ENCODE assay signal across 28 cellular contexts in the genomic region with DNA sequence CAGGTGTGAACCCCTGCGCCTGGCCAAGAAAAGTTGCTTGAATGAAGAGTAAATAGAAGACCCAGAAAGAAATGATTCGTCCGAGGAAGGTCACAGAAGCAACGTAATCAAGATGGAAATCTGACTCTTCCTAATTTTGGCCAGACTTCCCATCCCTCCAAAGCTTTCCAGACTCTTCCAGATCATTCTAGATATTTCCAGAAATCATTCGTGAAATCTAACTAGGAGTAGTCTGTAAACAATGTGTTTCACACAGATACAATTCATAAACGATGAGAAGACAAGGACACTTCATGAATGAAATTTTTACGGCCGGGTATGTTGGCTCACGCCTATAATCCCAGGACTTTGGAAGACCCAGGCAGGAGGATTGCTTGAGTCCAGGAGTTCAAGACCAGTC.
"Had no signal": no experiment of that assay in that cellular context is flagged by ENCODE, and none has a peak within 500 bp of the region (broad histone marks: within the 10 kb centered on the region; RNA-seq: fewer than 3 reads in every experiment).

No MANE protein-coding gene starts in this region.

- H3K36me3 ChIP-seq: colonic mucosa, esophagus squamous epithelium, gastrocnemius medialis, heart right ventricle, left lung, lower lobe of right lung had no signal

- H3K27me3 ChIP-seq: colonic mucosa, esophagus squamous epithelium, gastrocnemius medialis, heart right ventricle, left lung had no signal

- H3K4me1 Mint-ChIP-seq: endodermal cell had no signal

- H3K27ac ChIP-seq: colonic mucosa, epithelial cell of prostate, esophagus squamous epithelium, gastrocnemius medialis, heart right ventricle, left lung, lower lobe of right lung had no signal

- H3K27ac Mint-ChIP-seq: dendritic cell treated with granulocyte-macrophage colony-stimulating factor and Interleukin-4, amounts not matched to agents 40 ng/mL and 50 ng/mL, for 4 days; effector memory CD8-positive, alpha-beta T cell; endodermal cell; mesothelial cell of epicardium; naive B cell had no signal

- H3K27me3 Mint-ChIP-seq: effector memory CD8-positive, alpha-beta T cell had no signal

- H3K4me3 Mint-ChIP-seq: dendritic cell treated with granulocyte-macrophage colony-stimulating factor and Interleukin-4, amounts not matched to agents 40 ng/mL and 50 ng/mL, for 4 days; effector memory CD8-positive, alpha-beta T cell; endodermal cell; mesothelial cell of epicardium had no signal

- FAIRE-seq: endometrium, islet of Langerhans, keratinocyte had no signal

- DNase-seq: colonic mucosa; cortex of kidney; effector CD8-positive, alpha-beta T cell; effector memory CD8-positive, alpha-beta T cell; endodermal cell; erythroblast; esophagus squamous epithelium; foreskin fibroblast; foreskin melanocyte; gastrocnemius medialis; glutamatergic neuron; head of caudate nucleus; heart right ventricle; hippocampal formation; left cardiac atrium; left lung; left ventricle myocardium superior; lower lobe of right lung; mesenchymal stem cell; mucosa of descending colon; naive B cell had no signal

- H3K4me1 ChIP-seq: colonic mucosa had no signal

- H3K36me3 Mint-ChIP-seq: naive B cell had no signal

- H3K9me3 Mint-ChIP-seq: dendritic cell treated with granulocyte-macrophage colony-stimulating factor and Interleukin-4, amounts not matched to agents 40 ng/mL and 50 ng/mL, for 4 days; effector memory CD8-positive, alpha-beta T cell; endodermal cell; mesothelial cell of epicardium had no signal

- ATAC-seq: effector memory CD8-positive, alpha-beta T cell; esophagus mucosa; gastrocnemius medialis; heart right ventricle; left cardiac atrium; left lung; left ventricle myocardium superior; lower lobe of right lung; mucosa of descending colon had no signal

- H3K4me3 ChIP-seq: colonic mucosa, esophagus squamous epithelium, gastrocnemius medialis, heart right ventricle, left lung, lower lobe of right lung, mucosa of descending colon had no signal

- H3K9me3 ChIP-seq: colonic mucosa, esophagus squamous epithelium, gastrocnemius medialis, heart right ventricle, left lung, lower lobe of right lung, mucosa of descending colon had no signal
